In genomic region chr22:25844601-25845000, GRCh38 we compare ENCODE assay signal across 25 cellular contexts.
A peak's percentile ranks its signal among the peaks of the same experiment; 100 is the strongest.
DNase-seq lines count a peak whose midpoint lies in the region; ATAC-seq and TF ChIP-seq lines count a peak whose summit lies in the region.
"Had no signal": no experiment of that assay in that cellular context is flagged by ENCODE, and none has a peak within 500 bp of the region (broad histone marks: within the 10 kb centered on the region; RNA-seq: fewer than 3 reads in every experiment).

No MANE protein-coding gene starts in this region.

- H3K27ac ChIP-seq in esophagus muscularis mucosa (replicated peaks in 1 of 4), result no peak overlapping the region
- no peak overlapping the region for H3K27ac ChIP-seq in neural progenitor cell
- no peak overlapping the region for H3K27ac ChIP-seq in dorsolateral prefrontal cortex
- H3K27ac ChIP-seq: 22Rv1, A549, BLaER1 had no signal

- H3K36me3 ChIP-seq in esophagus muscularis mucosa, result peaks cover 0 to 39% (median 0%) of the 10 kb centered on the region in 4 donors
- H3K36me3 ChIP-seq in neural progenitor cell, result no peaks in the 10 kb centered on the region
- H3K36me3 ChIP-seq: BE2C, BLaER1 had no signal

- no peak overlapping the region for H3K4me3 Mint-ChIP-seq in activated CD8-positive, alpha-beta T cell treated with anti-CD3 and anti-CD28 coated beads, Interleukin-2, amount 10 ng/mL, durations not matched to agents 7 days and 5 days
- no peak overlapping the region for H3K4me3 Mint-ChIP-seq in activated CD8-positive, alpha-beta T cell treated with anti-CD3 and anti-CD28 coated beads for 36 hours
- H3K4me3 Mint-ChIP-seq in neural progenitor cell, result no peak overlapping the region
- H3K4me3 Mint-ChIP-seq in activated CD4-positive, alpha-beta T cell treated with anti-CD3 and anti-CD28 coated beads, Interleukin-2, amount 10 ng/mL, durations not matched to agents 7 days and 5 days, result no peak overlapping the region
- H3K4me3 Mint-ChIP-seq: CD14-positive monocyte; CD4-positive, alpha-beta memory T cell; CD4-positive, CD25-positive, alpha-beta regulatory T cell; CD8-positive, alpha-beta memory T cell had no signal

- CTCF ChIA-PET in activated CD8-positive, alpha-beta T cell treated with anti-CD3 and anti-CD28 coated beads, Interleukin-2, amount 10 ng/mL, durations not matched to agents 7 days and 5 days (lab: Charles Lee), result no interaction called here
- CTCF ChIA-PET in activated CD8-positive, alpha-beta T cell treated with anti-CD3 and anti-CD28 coated beads for 36 hours (lab: Charles Lee), result interaction anchor here (1.0 to 1.5 kb wide), 2 partner anchors 10 to 522 kb away, joined by 3 to 4 read pairs; no protein-coding TSS in a partner anchor
- CTCF ChIA-PET in activated CD4-positive, alpha-beta T cell treated with anti-CD3 and anti-CD28 coated beads, Interleukin-2, amount 10 ng/mL, durations not matched to agents 7 days and 5 days (lab: Charles Lee), result no interaction called here

- no peak for ATAC-seq in activated CD8-positive, alpha-beta T cell treated with anti-CD3 and anti-CD28 coated beads, Interleukin-2, amount 10 ng/mL, durations not matched to agents 7 days and 5 days
- ATAC-seq in activated CD8-positive, alpha-beta T cell treated with anti-CD3 and anti-CD28 coated beads for 36 hours, result no peak
- no peak for ATAC-seq in HG02884 (IDR thresholded peaks at IDR 0.05; ENCODE audit: unreplicated experiment)
- ATAC-seq: A549, GM12878 had no signal

- no peaks in the 10 kb centered on the region for H4K20me1 ChIP-seq in neural progenitor cell (ENCODE audit: low read depth)
- H4K20me1 ChIP-seq: BLaER1 had no signal

- DNase-seq in activated CD8-positive, alpha-beta T cell treated with anti-CD3 and anti-CD28 coated beads, Interleukin-2, amount 10 ng/mL, durations not matched to agents 7 days and 5 days, result no peak
- DNase-seq in activated CD8-positive, alpha-beta T cell treated with anti-CD3 and anti-CD28 coated beads for 36 hours, result no peak
- DNase-seq in AG20443 (ENCODE audit: low spot score), result peak; percentile 3
- peak; percentile 78 for DNase-seq in esophagus muscularis mucosa (ENCODE audit: extremely low spot score)
- no peak for DNase-seq in neural progenitor cell (ENCODE audit: low spot score)
- no peak for DNase-seq in activated CD4-positive, alpha-beta T cell treated with anti-CD3 and anti-CD28 coated beads, Interleukin-2, amount 10 ng/mL, durations not matched to agents 7 days and 5 days
- no peak for DNase-seq in dorsolateral prefrontal cortex
- DNase-seq: BE2C; C1 segment of cervical spinal cord; CD4-positive, alpha-beta memory T cell; CD4-positive, CD25-positive, alpha-beta regulatory T cell; CD8-positive, alpha-beta memory T cell; DMS 273 treated with DMSO at 0.1 percent for 48 hours; DMS153; DMS53; DMS79; DND-41; EL; GDM1 had no signal

- 81% methylated on average over 8 of the region's 8 CpGs for WGBS in esophagus muscularis mucosa

- no peaks in the 10 kb centered on the region for H3K9me3 Mint-ChIP-seq in activated CD8-positive, alpha-beta T cell treated with anti-CD3 and anti-CD28 coated beads, Interleukin-2, amount 10 ng/mL, durations not matched to agents 7 days and 5 days (ENCODE audit: insufficient read depth)
- no peaks in the 10 kb centered on the region for H3K9me3 Mint-ChIP-seq in activated CD8-positive, alpha-beta T cell treated with anti-CD3 and anti-CD28 coated beads for 36 hours
- H3K9me3 Mint-ChIP-seq in neural progenitor cell, result no peaks in the 10 kb centered on the region
- H3K9me3 Mint-ChIP-seq in activated CD4-positive, alpha-beta T cell treated with anti-CD3 and anti-CD28 coated beads, Interleukin-2, amount 10 ng/mL, durations not matched to agents 7 days and 5 days, result no peaks in the 10 kb centered on the region
- H3K9me3 Mint-ChIP-seq: CD14-positive monocyte; CD4-positive, alpha-beta memory T cell; CD4-positive, CD25-positive, alpha-beta regulatory T cell had no signal

- no peak overlapping the region for H3K4me2 ChIP-seq in neural progenitor cell
- H3K4me2 ChIP-seq: A549, BLaER1 had no signal

- no peaks in the 10 kb centered on the region for H3F3A ChIP-seq in neural progenitor cell (ENCODE audit: low read depth)

- intact Hi-C loops in activated CD8-positive, alpha-beta T cell treated with anti-CD3 and anti-CD28 coated beads for 36 hours (cut with micrococcal nuclease), result no loop called here
- intact Hi-C loops in esophagus muscularis mucosa (cut with DNase I), result no loop called here
- intact Hi-C loops in dorsolateral prefrontal cortex (cut with DNase I), result no loop called here

- peaks cover 5% of the 10 kb centered on the region for H3K4me1 Mint-ChIP-seq in activated CD8-positive, alpha-beta T cell treated with anti-CD3 and anti-CD28 coated beads, Interleukin-2, amount 10 ng/mL, durations not matched to agents 7 days and 5 days (ENCODE audit: low read depth)
- H3K4me1 Mint-ChIP-seq in activated CD8-positive, alpha-beta T cell treated with anti-CD3 and anti-CD28 coated beads for 36 hours (ENCODE audit: low read depth), result peaks cover 5% of the 10 kb centered on the region
- H3K4me1 Mint-ChIP-seq in neural progenitor cell, result peaks cover 34% of the 10 kb centered on the region
- H3K4me1 Mint-ChIP-seq in activated CD4-positive, alpha-beta T cell treated with anti-CD3 and anti-CD28 coated beads, Interleukin-2, amount 10 ng/mL, durations not matched to agents 7 days and 5 days, result no peaks in the 10 kb centered on the region
- H3K4me1 Mint-ChIP-seq: CD14-positive monocyte; CD4-positive, alpha-beta memory T cell; CD4-positive, CD25-positive, alpha-beta regulatory T cell; CD8-positive, alpha-beta memory T cell had no signal

- peaks cover 0 to 23% (median 2%) of the 10 kb centered on the region in 4 donors for H3K27me3 ChIP-seq in esophagus muscularis mucosa
- no peaks in the 10 kb centered on the region for H3K27me3 ChIP-seq in neural progenitor cell
- no peaks in the 10 kb centered on the region for H3K27me3 ChIP-seq in dorsolateral prefrontal cortex
- H3K27me3 ChIP-seq: BE2C, BLaER1 had no signal

- H3K27me3 Mint-ChIP-seq in activated CD8-positive, alpha-beta T cell treated with anti-CD3 and anti-CD28 coated beads, Interleukin-2, amount 10 ng/mL, durations not matched to agents 7 days and 5 days (ENCODE audit: low read depth), result no peaks in the 10 kb centered on the region
- H3K27me3 Mint-ChIP-seq in activated CD8-positive, alpha-beta T cell treated with anti-CD3 and anti-CD28 coated beads for 36 hours, result peaks cover 2% of the 10 kb centered on the region
- peaks cover 3% of the 10 kb centered on the region for H3K27me3 Mint-ChIP-seq in neural progenitor cell (ENCODE audit: insufficient read depth, low read depth)
- H3K27me3 Mint-ChIP-seq in activated CD4-positive, alpha-beta T cell treated with anti-CD3 and anti-CD28 coated beads, Interleukin-2, amount 10 ng/mL, durations not matched to agents 7 days and 5 days, result no peaks in the 10 kb centered on the region
- H3K27me3 Mint-ChIP-seq: CD4-positive, CD25-positive, alpha-beta regulatory T cell had no signal

- no peaks in the 10 kb centered on the region for H3K79me2 ChIP-seq in neural progenitor cell (ENCODE audit: low read depth)

- H3K4me1 ChIP-seq in esophagus muscularis mucosa, result no peaks in the 10 kb centered on the region
- H3K4me1 ChIP-seq in neural progenitor cell, result no peaks in the 10 kb centered on the region
- H3K4me1 ChIP-seq: A549 had no signal

- no peaks in the 10 kb centered on the region for H3K36me3 Mint-ChIP-seq in activated CD8-positive, alpha-beta T cell treated with anti-CD3 and anti-CD28 coated beads, Interleukin-2, amount 10 ng/mL, durations not matched to agents 7 days and 5 days (ENCODE audit: low read depth)
- no peaks in the 10 kb centered on the region for H3K36me3 Mint-ChIP-seq in activated CD8-positive, alpha-beta T cell treated with anti-CD3 and anti-CD28 coated beads for 36 hours (ENCODE audit: low read depth)
- no peaks in the 10 kb centered on the region for H3K36me3 Mint-ChIP-seq in neural progenitor cell
- no peaks in the 10 kb centered on the region for H3K36me3 Mint-ChIP-seq in activated CD4-positive, alpha-beta T cell treated with anti-CD3 and anti-CD28 coated beads, Interleukin-2, amount 10 ng/mL, durations not matched to agents 7 days and 5 days (ENCODE audit: low read depth)
- H3K36me3 Mint-ChIP-seq: CD14-positive monocyte; CD4-positive, alpha-beta memory T cell; CD4-positive, CD25-positive, alpha-beta regulatory T cell; CD8-positive, alpha-beta memory T cell had no signal

- TF ChIP-seq EP300 in esophagus muscularis mucosa (IDR thresholded peaks at IDR 0.05), result no peak

- H3K4me3 ChIP-seq in esophagus muscularis mucosa, result no peak overlapping the region
- no peak overlapping the region for H3K4me3 ChIP-seq in neural progenitor cell
- H3K4me3 ChIP-seq in dorsolateral prefrontal cortex, result no peak overlapping the region
- H3K4me3 ChIP-seq: A549, BLaER1, GM12878 had no signal

- TF ChIP-seq POLR2A in esophagus muscularis mucosa (IDR thresholded peaks at IDR 0.05; ENCODE audit: low read depth), result no peak

- no peak overlapping the region for H2AFZ ChIP-seq in neural progenitor cell (replicated peaks)

- TF ChIP-seq CTCF in activated CD8-positive, alpha-beta T cell treated with anti-CD3 and anti-CD28 coated beads for 36 hours (IDR thresholded peaks at IDR 0.05), result no peak
- TF ChIP-seq CTCF in esophagus muscularis mucosa (IDR thresholded peaks at IDR 0.05) (no peak), neural progenitor cell (IDR thresholded peaks at IDR 0.05) (no peak), dorsolateral prefrontal cortex (IDR thresholded peaks at IDR 0.05 in 54 of 56, conservative IDR thresholded peaks at IDR 0.05 in 2 of 56; ENCODE audit: low read depth in 1 of 56, partially characterized antibody in 56 of 56) (no peak)

- H3K9me3 ChIP-seq in esophagus muscularis mucosa (no peaks in the 10 kb centered on the region), neural progenitor cell (ENCODE audit: low read depth) (no peaks in the 10 kb centered on the region)
- H3K9me3 ChIP-seq: A549, BE2C, BLaER1 had no signal

- POLR2A ChIA-PET in activated CD8-positive, alpha-beta T cell treated with anti-CD3 and anti-CD28 coated beads, Interleukin-2, amount 10 ng/mL, durations not matched to agents 7 days and 5 days (lab: Charles Lee), result no interaction called here
- POLR2A ChIA-PET in activated CD8-positive, alpha-beta T cell treated with anti-CD3 and anti-CD28 coated beads for 36 hours (lab: Charles Lee), result no interaction called here
- POLR2A ChIA-PET in activated CD4-positive, alpha-beta T cell treated with anti-CD3 and anti-CD28 coated beads, Interleukin-2, amount 10 ng/mL, durations not matched to agents 7 days and 5 days (lab: Charles Lee), result no interaction called here

- H3K9ac ChIP-seq in neural progenitor cell, result no peak overlapping the region
- H3K9ac ChIP-seq: BLaER1 had no signal

- H3K27ac Mint-ChIP-seq in activated CD8-positive, alpha-beta T cell treated with anti-CD3 and anti-CD28 coated beads, Interleukin-2, amount 10 ng/mL, durations not matched to agents 7 days and 5 days, result peak overlapping the region; percentile 12
- H3K27ac Mint-ChIP-seq in activated CD8-positive, alpha-beta T cell treated with anti-CD3 and anti-CD28 coated beads for 36 hours, result no peak overlapping the region
- peak overlapping the region; percentile 60 for H3K27ac Mint-ChIP-seq in neural progenitor cell
- H3K27ac Mint-ChIP-seq in activated CD4-positive, alpha-beta T cell treated with anti-CD3 and anti-CD28 coated beads, Interleukin-2, amount 10 ng/mL, durations not matched to agents 7 days and 5 days, result no peak overlapping the region
- H3K27ac Mint-ChIP-seq: CD4-positive, alpha-beta memory T cell; CD4-positive, CD25-positive, alpha-beta regulatory T cell had no signal

Comparison
In these comparisons a context has a peak if more than half of its experiments do, and no peak if none do; other contexts are left out.
1. H3K27ac Mint-ChIP-seq: peak in activated CD8-positive, alpha-beta T cell treated with anti-CD3 and anti-CD28 coated beads, Interleukin-2, amount 10 ng/mL, durations not matched to agents 7 days and 5 days (single experiment) and neural progenitor cell (single experiment); none in activated CD8-positive, alpha-beta T cell treated with anti-CD3 and anti-CD28 coated beads for 36 hours (single experiment) and activated CD4-positive, alpha-beta T cell treated with anti-CD3 and anti-CD28 coated beads, Interleukin-2, amount 10 ng/mL, durations not matched to agents 7 days and 5 days (single experiment).
2. DNase-seq: peak in AG20443 (single experiment) and esophagus muscularis mucosa (single experiment); none in activated CD8-positive, alpha-beta T cell treated with anti-CD3 and anti-CD28 coated beads, Interleukin-2, amount 10 ng/mL, durations not matched to agents 7 days and 5 days (single experiment), activated CD8-positive, alpha-beta T cell treated with anti-CD3 and anti-CD28 coated beads for 36 hours (single experiment), neural progenitor cell (single experiment), activated CD4-positive, alpha-beta T cell treated with anti-CD3 and anti-CD28 coated beads, Interleukin-2, amount 10 ng/mL, durations not matched to agents 7 days and 5 days (single experiment) and dorsolateral prefrontal cortex (0 of 10).